In the genomic region with DNA sequence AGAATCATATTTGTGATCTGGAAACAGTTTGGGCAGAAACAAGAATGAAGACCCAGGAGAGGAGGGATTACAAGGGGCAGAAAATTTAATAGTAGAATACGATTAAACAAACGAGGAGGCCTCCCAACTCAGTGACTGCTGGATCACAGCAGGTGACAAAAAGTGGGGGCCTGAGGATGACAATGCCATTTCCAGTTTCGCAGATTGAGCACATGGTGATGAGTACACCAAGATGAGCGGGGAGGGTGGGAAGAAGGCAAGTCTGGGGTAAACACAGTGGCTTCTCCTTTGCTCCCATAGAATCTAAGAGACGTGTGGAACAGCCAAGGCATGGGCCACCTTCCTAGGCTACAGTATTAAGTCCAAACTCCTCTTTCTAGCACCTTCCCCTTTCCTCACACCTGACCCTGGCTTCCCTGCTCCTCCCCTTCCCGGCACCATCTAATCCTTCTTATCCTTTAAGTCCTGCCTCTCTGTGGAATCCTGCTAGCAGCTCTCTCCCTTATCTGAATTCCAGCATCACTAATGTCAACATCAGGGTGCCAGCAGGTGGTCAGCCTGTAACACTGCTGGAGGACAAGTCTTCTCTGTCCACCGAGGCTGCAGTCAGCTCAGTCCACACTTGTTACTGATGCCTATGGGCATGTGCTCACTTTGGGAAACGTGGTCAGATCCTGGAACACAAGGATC, we compare ENCODE assay signal across 1 cellular context.
A peak's percentile ranks its signal among the peaks of the same experiment; 100 is the strongest.
TF ChIP-seq lines count a peak whose summit lies in the region.

No MANE protein-coding gene starts in this region.

TF ChIP-seq in HepG2, 621 proteins besides CTCF, POLR2A, EP300 and RAD21 (continued from another document and continues in another):
- no peak for TF ChIP-seq HNF1B (CRISPR knock-in tag; IDR thresholded peaks at IDR 0.05)
- TF ChIP-seq MZF1 (CRISPR knock-in tag; IDR thresholded peaks at IDR 0.05; ENCODE audit: borderline replicate concordance): no peak
- TF ChIP-seq KDM6A (CRISPR knock-in tag; IDR thresholded peaks at IDR 0.05; ENCODE audit: low read depth): 0 out of 2 replicates have a peak, but pooled peaks have one; percentile 50
- TF ChIP-seq DPF2 (CRISPR knock-in tag; IDR thresholded peaks at IDR 0.05; ENCODE audit: borderline replicate concordance, low read depth): peak; percentile 83
- TF ChIP-seq PAX8 (CRISPR knock-in tag; IDR thresholded peaks at IDR 0.05; ENCODE audit: borderline replicate concordance): no peak
- peak; percentile 27; the same call in 1 of the 2 replicates for TF ChIP-seq HNF4G (IDR thresholded peaks at IDR 0.05; ENCODE audit: borderline replicate concordance, low read depth, low read length)
- TF ChIP-seq HNF4G (CRISPR knock-in tag; IDR thresholded peaks at IDR 0.05; ENCODE audit: borderline replicate concordance, low read depth): no peak
- TF ChIP-seq, protein P1, sequence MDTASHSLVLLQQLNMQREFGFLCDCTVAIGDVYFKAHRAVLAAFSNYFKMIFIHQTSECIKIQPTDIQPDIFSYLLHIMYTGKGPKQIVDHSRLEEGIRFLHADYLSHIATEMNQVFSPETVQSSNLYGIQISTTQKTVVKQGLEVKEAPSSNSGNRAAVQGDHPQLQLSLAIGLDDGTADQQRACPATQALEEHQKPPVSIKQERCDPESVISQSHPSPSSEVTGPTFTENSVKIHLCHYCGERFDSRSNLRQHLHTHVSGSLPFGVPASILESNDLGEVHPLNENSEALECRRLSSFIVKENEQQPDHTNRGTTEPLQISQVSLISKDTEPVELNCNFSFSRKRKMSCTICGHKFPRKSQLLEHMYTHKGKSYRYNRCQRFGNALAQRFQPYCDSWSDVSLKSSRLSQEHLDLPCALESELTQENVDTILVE (CRISPR knock-in tag; IDR thresholded peaks at IDR 0.05): peak; percentile 78; the same call in 1 of the 2 replicates
- TF ChIP-seq, protein P2, sequence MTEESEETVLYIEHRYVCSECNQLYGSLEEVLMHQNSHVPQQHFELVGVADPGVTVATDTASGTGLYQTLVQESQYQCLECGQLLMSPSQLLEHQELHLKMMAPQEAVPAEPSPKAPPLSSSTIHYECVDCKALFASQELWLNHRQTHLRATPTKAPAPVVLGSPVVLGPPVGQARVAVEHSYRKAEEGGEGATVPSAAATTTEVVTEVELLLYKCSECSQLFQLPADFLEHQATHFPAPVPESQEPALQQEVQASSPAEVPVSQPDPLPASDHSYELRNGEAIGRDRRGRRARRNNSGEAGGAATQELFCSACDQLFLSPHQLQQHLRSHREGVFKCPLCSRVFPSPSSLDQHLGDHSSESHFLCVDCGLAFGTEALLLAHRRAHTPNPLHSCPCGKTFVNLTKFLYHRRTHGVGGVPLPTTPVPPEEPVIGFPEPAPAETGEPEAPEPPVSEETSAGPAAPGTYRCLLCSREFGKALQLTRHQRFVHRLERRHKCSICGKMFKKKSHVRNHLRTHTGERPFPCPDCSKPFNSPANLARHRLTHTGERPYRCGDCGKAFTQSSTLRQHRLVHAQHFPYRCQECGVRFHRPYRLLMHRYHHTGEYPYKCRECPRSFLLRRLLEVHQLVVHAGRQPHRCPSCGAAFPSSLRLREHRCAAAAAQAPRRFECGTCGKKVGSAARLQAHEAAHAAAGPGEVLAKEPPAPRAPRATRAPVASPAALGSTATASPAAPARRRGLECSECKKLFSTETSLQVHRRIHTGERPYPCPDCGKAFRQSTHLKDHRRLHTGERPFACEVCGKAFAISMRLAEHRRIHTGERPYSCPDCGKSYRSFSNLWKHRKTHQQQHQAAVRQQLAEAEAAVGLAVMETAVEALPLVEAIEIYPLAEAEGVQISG (CRISPR knock-in tag; IDR thresholded peaks at IDR 0.05): peak; percentile 51; the same call in 1 of the 2 replicates
- no peak for TF ChIP-seq KLF11 (CRISPR knock-in tag; IDR thresholded peaks at IDR 0.05)
- TF ChIP-seq, protein P3, sequence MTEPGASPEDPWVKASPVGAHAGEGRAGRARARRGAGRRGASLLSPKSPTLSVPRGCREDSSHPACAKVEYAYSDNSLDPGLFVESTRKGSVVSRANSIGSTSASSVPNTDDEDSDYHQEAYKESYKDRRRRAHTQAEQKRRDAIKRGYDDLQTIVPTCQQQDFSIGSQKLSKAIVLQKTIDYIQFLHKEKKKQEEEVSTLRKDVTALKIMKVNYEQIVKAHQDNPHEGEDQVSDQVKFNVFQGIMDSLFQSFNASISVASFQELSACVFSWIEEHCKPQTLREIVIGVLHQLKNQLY (CRISPR knock-in tag; IDR thresholded peaks at IDR 0.05): peak; percentile 81; the same call in 1 of the 2 replicates
- TF ChIP-seq ARID4A (CRISPR knock-in tag; IDR thresholded peaks at IDR 0.05; ENCODE audit: borderline replicate concordance): peak; percentile 47; the same call in 1 of the 2 replicates
- peak; percentile 71; the same call in 1 of the 2 replicates for TF ChIP-seq RERE (CRISPR knock-in tag; IDR thresholded peaks at IDR 0.05; ENCODE audit: low read depth)
- no peak for TF ChIP-seq JUNB (CRISPR knock-in tag; IDR thresholded peaks at IDR 0.05; ENCODE audit: borderline replicate concordance)
- no peak for TF ChIP-seq CENPT (CRISPR knock-in tag; IDR thresholded peaks at IDR 0.05; ENCODE audit: low read depth)
- peak; percentile 52; the same call in 1 of the 2 replicates for TF ChIP-seq GMEB1 (CRISPR knock-in tag; IDR thresholded peaks at IDR 0.05; ENCODE audit: borderline replicate concordance)
- no peak; the same call in 1 of the 2 replicates for TF ChIP-seq AHDC1 (CRISPR knock-in tag; IDR thresholded peaks at IDR 0.05; ENCODE audit: borderline replicate concordance)
